ENCODE assay signal across 20 cellular contexts in genomic region chr15:41849861-41850260, GRCh38. TPM values are rescaled to one million over a fixed set of nuclear protein-coding genes. Genes with fewer than 3 reads are reported as not detected.
DNase-seq lines count a peak whose midpoint lies in the region; ATAC-seq and TF ChIP-seq lines count a peak whose summit lies in the region.
"Had no signal": no experiment of that assay in that cellular context is flagged by ENCODE, and none has a peak within 500 bp of the region (broad histone marks: within the 10 kb centered on the region; RNA-seq: fewer than 3 reads in every experiment).

No MANE protein-coding gene starts in this region.

- CTCF ChIA-PET in CD8-positive, alpha-beta T cell (lab: Charles Lee) = interaction anchor here (0.7 kb wide), 1 partner anchor 18 kb away, joined by 3 read pairs; no protein-coding TSS in a partner anchor

- POLR2A ChIA-PET in CD8-positive, alpha-beta T cell (lab: Charles Lee) = interaction anchor here (0.7 to 1.3 kb wide), 2 partner anchors 8 to 11 kb away, joined by 3 read pairs; partner anchors contain the start of gene PLA2G4B

- no peak overlapping the region for H3K4me3 ChIP-seq in CD8-positive, alpha-beta T cell (ENCODE audit: low read depth, low read length)
- H3K4me3 ChIP-seq in stomach = no peak overlapping the region
- H3K4me3 ChIP-seq: dorsolateral prefrontal cortex, gastrocnemius medialis had no signal

- intact Hi-C loops in CD8-positive, alpha-beta T cell (cut with DNase I, micrococcal nuclease) = no loop called here
- intact Hi-C loops in stomach (cut with DNase I; ENCODE audit: low total_unique reads) = no loop called here

- no peaks in the 10 kb centered on the region for H3K4me1 ChIP-seq in CD8-positive, alpha-beta T cell (ENCODE audit: insufficient read depth, low read length)
- H3K4me1 ChIP-seq in foreskin keratinocyte (peaks cover 9% of the 10 kb centered on the region), stomach (peaks cover 0 to 9% (median 6%) of the 10 kb centered on the region in 4 donors)
- H3K4me1 ChIP-seq: gastrocnemius medialis had no signal

- in situ Hi-C loops in T47D (cut with HindIII; ENCODE audit: low pct_unique_long_range_greater_than_20kb, low sequenced_read_pairs) = no loop called here

- no peak for TF ChIP-seq POLR2A in stomach (IDR thresholded peaks at IDR 0.05)

- 32 to 51% (median 38%) methylated on average over 6 to 8 of the region's 8 CpGs for WGBS in stomach, 5 donors

- no peak for TF ChIP-seq EP300 in stomach (IDR thresholded peaks at IDR 0.05)

- H3K9me3 ChIP-seq in CD8-positive, alpha-beta T cell (ENCODE audit: low read length) = no peaks in the 10 kb centered on the region
- no peaks in the 10 kb centered on the region for H3K9me3 ChIP-seq in stomach
- H3K9me3 ChIP-seq: gastrocnemius medialis had no signal

- H3K36me3 ChIP-seq in CD8-positive, alpha-beta T cell (ENCODE audit: insufficient read depth, low read length) = peaks cover 21% of the 10 kb centered on the region
- H3K36me3 ChIP-seq in stomach = peaks cover 36 to 45% (median 43%) of the 10 kb centered on the region in 4 donors

- no peak for DNase-seq in CD8-positive, alpha-beta T cell
- DNase-seq in T47D (ENCODE audit: low read depth in 1 of 2, low spot score in 1 of 2) (peak; percentile 81 to 85), foreskin keratinocyte (peak in 1 of 2 donors; percentile 54), stomach (peak; percentile 63), retina (no peak)
- DNase-seq in stimulated activated CD4-positive, alpha-beta T cell treated with anti-CD3 and anti-CD28 coated beads, Interleukin-12 subunit alpha, Interleukin-12 subunit beta, amount 100 ng/mL, for 4 hours = no peak
- DNase-seq in effector CD8-positive, alpha-beta T cell (lab: John Stamatoyannopoulos, UW) = no peak
- DNase-seq: activated naive CD4-positive, alpha-beta T cell; activated T-cell treated with anti-CD3 and anti-CD28 coated beads, Interleukin-2, amount 50 U/mL, for 1 hour; CD8-positive, alpha-beta memory T cell; erythroblast; gastrocnemius medialis; hypothalamus; NCI-H1694 treated with DMSO at 0.1 percent for 48 hours; NCI-H526 treated with DMSO at 0.1 percent for 48 hours; nucleus accumbens; T-helper 9 cell had no signal

- H3K9me3 Mint-ChIP-seq in CD8-positive, alpha-beta T cell = no peaks in the 10 kb centered on the region
- H3K9me3 Mint-ChIP-seq: CD8-positive, alpha-beta memory T cell; memory B cell; WTC11 had no signal

- peaks cover 39% of the 10 kb centered on the region for H3K36me3 Mint-ChIP-seq in CD8-positive, alpha-beta T cell

- no peaks in the 10 kb centered on the region for H3K27me3 ChIP-seq in CD8-positive, alpha-beta T cell (ENCODE audit: insufficient read depth, low read length)
- H3K27me3 ChIP-seq in foreskin keratinocyte (peaks cover 16% of the 10 kb centered on the region), stomach (peaks cover 0 to 34% (median 6%) of the 10 kb centered on the region in 3 donors)
- H3K27me3 ChIP-seq: dorsolateral prefrontal cortex had no signal

- H3K4me3 Mint-ChIP-seq in CD8-positive, alpha-beta T cell = no peak overlapping the region
- H3K4me3 Mint-ChIP-seq: CD8-positive, alpha-beta memory T cell; memory B cell; WTC11 had no signal

- H3K4me1 Mint-ChIP-seq in CD8-positive, alpha-beta T cell (ENCODE audit: low read depth) = no peaks in the 10 kb centered on the region
- H3K4me1 Mint-ChIP-seq: CD8-positive, alpha-beta memory T cell; WTC11 had no signal

- ATAC-seq in CD8-positive, alpha-beta T cell = peak; percentile 35
- ATAC-seq in foreskin keratinocyte = peak; percentile 69
- ATAC-seq: gastrocnemius medialis, WTC11 had no signal

- TF ChIP-seq CTCF in CD8-positive, alpha-beta T cell (IDR thresholded peaks at IDR 0.05) = no peak
- peak; percentile 15 for TF ChIP-seq CTCF in foreskin keratinocyte (conservative IDR thresholded peaks at IDR 0.05)
- TF ChIP-seq CTCF in stomach (IDR thresholded peaks at IDR 0.05) = no peak

- H3K27ac ChIP-seq in CD8-positive, alpha-beta T cell (ENCODE audit: low read depth, low read length) = no peak overlapping the region
- H3K27ac ChIP-seq in foreskin keratinocyte = no peak overlapping the region
- no peak overlapping the region for H3K27ac ChIP-seq in stomach
- H3K27ac ChIP-seq: gastrocnemius medialis had no signal

- no peaks in the 10 kb centered on the region for H3K27me3 Mint-ChIP-seq in CD8-positive, alpha-beta T cell (ENCODE audit: low read depth)
- H3K27me3 Mint-ChIP-seq: CD8-positive, alpha-beta memory T cell; memory B cell had no signal

- no peak overlapping the region for H3K27ac Mint-ChIP-seq in CD8-positive, alpha-beta T cell
- H3K27ac Mint-ChIP-seq: memory B cell, WTC11 had no signal

RNA-seq across cellular contexts. Expression of gene PLA2G4B, which starts 11.2 kb away (rescaled TPM):
- total RNA-seq in CD8-positive, alpha-beta T cell = 10 to 100 TPM; 25.0 to 26.1 TPM
- 3.5 and 4.5 TPM in 2 replicates for total RNA-seq in foreskin keratinocyte
- polyA plus RNA-seq in foreskin keratinocyte = 4.3 and 5.5 TPM in 2 replicates
- 10 to 100 TPM in 3 of 5 donors, 1 to 10 TPM in 2; 2.6 to 71.2 (median 22.6) TPM for total RNA-seq in stomach
- 10 to 100 TPM in 1 of 3 donors, 1 to 10 TPM in 2; 4.0 to 38.5 (median 5.3) TPM for polyA plus RNA-seq in stomach

RNA-seq across cellular contexts. Expression of gene JMJD7, which starts 22.0 kb away (rescaled TPM):
- 10 to 100 TPM; 27.5 to 38.3 TPM for total RNA-seq in CD8-positive, alpha-beta T cell
- 15.5 and 19.2 TPM in 2 replicates for total RNA-seq in foreskin keratinocyte
- 20.5 and 22.9 TPM in 2 replicates for polyA plus RNA-seq in foreskin keratinocyte
- 1 to 10 TPM in 1 of 5 donors, under 1 TPM in 2, not detected in 2; 0.55 to 3.1 (median 0.58) TPM for total RNA-seq in stomach
- 10 to 100 TPM; 16.8 to 24.2 (median 22.5) TPM for polyA plus RNA-seq in stomach

RNA-seq across cellular contexts. Expression of gene SPTBN5, which starts 44.0 kb away (rescaled TPM):
- total RNA-seq in CD8-positive, alpha-beta T cell = 1 to 10 TPM; 1.1 to 1.2 TPM
- total RNA-seq in foreskin keratinocyte (0.63 and 1.4 TPM in 2 replicates), stomach (1 to 10 TPM in 1 of 5 donors, under 1 TPM in 3, not detected in 1; 0.29 to 4.9 (median 0.80) TPM)
- polyA plus RNA-seq in foreskin keratinocyte (0.35 and 1.1 TPM in 2 replicates), stomach (1 to 10 TPM; 2.6 to 3.2 (median 2.9) TPM)
- polyA plus RNA-seq: CD8-positive, alpha-beta memory T cell had no signal

Comparison
In these comparisons a context has a peak if more than half of its experiments do, and no peak if none do; other contexts are left out.
1. DNase-seq: peak in T47D (2 of 2) and stomach (single experiment); none in CD8-positive, alpha-beta T cell (0 of 7), stimulated activated CD4-positive, alpha-beta T cell treated with anti-CD3 and anti-CD28 coated beads, Interleukin-12 subunit alpha, Interleukin-12 subunit beta, amount 100 ng/mL, for 4 hours (single experiment), effector CD8-positive, alpha-beta T cell (single experiment) and retina (single experiment).